In genomic region chr6:105495515-105495914, GRCh38 we compare ENCODE assay signal across 1 cellular context.
TF ChIP-seq lines count a peak whose summit lies in the region.

No MANE protein-coding gene starts in this region.

TF ChIP-seq in GM12878, 131 proteins besides CTCF, POLR2A, EP300 and RAD21 (continued from another document):
- TF ChIP-seq CHD2 (IDR thresholded peaks at IDR 0.05; ENCODE audit: borderline replicate concordance, low read depth, low read length) (peak; percentile 59; the same call in 1 of the 2 replicates), BHLHE40 (IDR thresholded peaks at IDR 0.05; ENCODE audit: borderline replicate concordance in 1 of 2, low read depth in 2 of 2, low read length in 1 of 2) (peak in 1 of 2 experiments; percentile 52; a peak in 1 of 4 replicates), RELA (IDR thresholded peaks at IDR 0.05; ENCODE audit: borderline replicate concordance, partially characterized antibody) (peak; percentile 72), NBN (IDR thresholded peaks at IDR 0.05) (no peak; the same call in 1 of the 2 replicates), NFIC (IDR thresholded peaks at IDR 0.05; ENCODE audit: low read depth, low read length) (peak; percentile 65; the same call in 1 of the 2 replicates), SMARCA5 (IDR thresholded peaks at IDR 0.05) (no peak), BCL11A (IDR thresholded peaks at IDR 0.05; ENCODE audit: low read depth, low read length) (no peak)
- TF ChIP-seq, protein P1, sequence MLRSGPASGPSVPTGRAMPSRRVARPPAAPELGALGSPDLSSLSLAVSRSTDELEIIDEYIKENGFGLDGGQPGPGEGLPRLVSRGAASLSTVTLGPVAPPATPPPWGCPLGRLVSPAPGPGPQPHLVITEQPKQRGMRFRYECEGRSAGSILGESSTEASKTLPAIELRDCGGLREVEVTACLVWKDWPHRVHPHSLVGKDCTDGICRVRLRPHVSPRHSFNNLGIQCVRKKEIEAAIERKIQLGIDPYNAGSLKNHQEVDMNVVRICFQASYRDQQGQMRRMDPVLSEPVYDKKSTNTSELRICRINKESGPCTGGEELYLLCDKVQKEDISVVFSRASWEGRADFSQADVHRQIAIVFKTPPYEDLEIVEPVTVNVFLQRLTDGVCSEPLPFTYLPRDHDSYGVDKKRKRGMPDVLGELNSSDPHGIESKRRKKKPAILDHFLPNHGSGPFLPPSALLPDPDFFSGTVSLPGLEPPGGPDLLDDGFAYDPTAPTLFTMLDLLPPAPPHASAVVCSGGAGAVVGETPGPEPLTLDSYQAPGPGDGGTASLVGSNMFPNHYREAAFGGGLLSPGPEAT (IDR thresholded peaks at IDR 0.05; ENCODE audit: low read depth), result peak; percentile 85; the same call in 1 of the 2 replicates
